Comparison of ENCODE assay signal across 20 cellular contexts in the genomic region with DNA sequence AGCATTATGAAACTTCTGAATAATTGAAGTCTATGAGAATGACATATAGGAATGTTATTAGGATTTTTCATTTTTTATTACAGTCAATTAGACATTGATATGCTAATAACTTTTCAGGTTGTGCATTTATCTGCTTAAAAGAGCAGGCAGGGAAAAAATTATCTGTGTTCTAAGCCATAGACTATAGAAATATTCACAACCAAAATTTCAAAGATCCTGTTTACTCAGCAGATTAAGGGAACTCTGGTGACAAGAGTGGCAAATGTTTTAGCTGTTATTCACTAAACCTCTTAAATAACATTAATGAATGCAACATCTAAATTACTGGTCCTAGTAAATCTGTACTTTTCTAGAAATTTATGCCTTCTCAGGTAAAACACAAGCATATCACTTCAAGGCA.
"Had no signal": no experiment of that assay in that cellular context is flagged by ENCODE, and none has a peak within 500 bp of the region (broad histone marks: within the 10 kb centered on the region; RNA-seq: fewer than 3 reads in every experiment).

No MANE protein-coding gene starts in this region.

- H3K79me2 ChIP-seq: parathyroid adenoma had no signal

- ATAC-seq: naive thymus-derived CD8-positive, alpha-beta T cell; psoas muscle; right lobe of liver; stimulated activated memory B cell treated with anti-CD40 and anti-IgM and Interleukin-4, amounts not matched to agents 10 μg/mL and 1 μg/mL and 100 μg/mL, for 72 hours; stimulated activated naive CD8-positive, alpha-beta T cell treated with anti-CD3 and anti-CD28 coated beads, Interleukin-15, amount 100 ng/mL, for 72 hours had no signal

- H3K27me3 ChIP-seq: right atrium auricular region, right lobe of liver, tibial nerve, uterus had no signal

- H3K4me3 ChIP-seq: left ventricle myocardium inferior, lung, psoas muscle, right atrium auricular region, right lobe of liver, smooth muscle cell, tibial nerve, uterus had no signal

- DNase-seq: islet precursor cell; left ventricle myocardium inferior; naive thymus-derived CD8-positive, alpha-beta T cell; nucleus accumbens; psoas muscle; right lobe of liver; stimulated activated CD4-positive, alpha-beta T cell treated with anti-CD3 and anti-CD28 coated beads, Interleukin-1b, Interleukin-23, amount 100 ng/mL, for 48 hours; stimulated activated CD4-positive, alpha-beta T cell treated with anti-CD3 and anti-CD28 coated beads, Interleukin-2, amount 100 ng/mL, for 48 hours; stimulated activated CD4-positive, alpha-beta T cell treated with anti-CD3 and anti-CD28 coated beads, Interleukin-4, amount 100 ng/mL, for 4 hours; stimulated activated CD8-positive, alpha-beta memory T cell treated with anti-CD3 and anti-CD28 coated beads, Interleukin-4, amount 100 ng/mL, for 48 hours; stimulated activated naive CD4-positive, alpha-beta T cell treated with Interleukin-2 at 50 U/mL for 16 hours; stimulated activated naive CD8-positive, alpha-beta T cell treated with anti-CD3 and anti-CD28 coated beads, Interleukin-15, amount 100 ng/mL, for 72 hours; substantia nigra; uterus had no signal

- H3K9me3 ChIP-seq: psoas muscle, right atrium auricular region, right lobe of liver, tibial nerve, uterus had no signal

- H3K36me3 ChIP-seq: left ventricle myocardium inferior, right atrium auricular region, right lobe of liver, tibial nerve, uterus had no signal

- H3K4me2 ChIP-seq: smooth muscle cell had no signal

- H2AFZ ChIP-seq: parathyroid adenoma had no signal

- H3K9ac ChIP-seq: parathyroid adenoma had no signal

- H3K4me1 ChIP-seq: left ventricle myocardium inferior, parathyroid adenoma, psoas muscle, right atrium auricular region, right lobe of liver, tibial nerve, uterus had no signal

- H3K27ac ChIP-seq: left ventricle myocardium inferior, parathyroid adenoma, psoas muscle, right atrium auricular region, right lobe of liver, tibial nerve, uterus had no signal
